ENCODE assay signal across 8 cellular contexts in genomic region chr13:27425918-27426630, GRCh38. TPM values are rescaled to one million over a fixed set of nuclear protein-coding genes. Genes with fewer than 3 reads are reported as not detected.
DNase-seq lines count a peak whose midpoint lies in the region; ATAC-seq and TF ChIP-seq lines count a peak whose summit lies in the region.

No MANE protein-coding gene starts in this region.

- peaks cover 26% of the 10 kb centered on the region for H3K36me3 Mint-ChIP-seq in stimulated activated memory B cell treated with anti-CD40 and anti-IgM and Interleukin-4, amounts not matched to agents 10 μg/mL and 1 μg/mL and 100 μg/mL, for 72 hours

- no peaks in the 10 kb centered on the region for H3K9me3 Mint-ChIP-seq in stimulated activated memory B cell treated with anti-CD40 and anti-IgM and Interleukin-4, amounts not matched to agents 10 μg/mL and 1 μg/mL and 100 μg/mL, for 72 hours

- H3K9ac ChIP-seq in muscle layer of colon (ENCODE audit: low read length), result peak overlapping the region; percentile 66

- TF ChIP-seq CTCF in BJ (IDR thresholded peaks at IDR 0.05; ENCODE audit: insufficient read depth, low read depth, low read length), result peak; percentile 61
- TF ChIP-seq CTCF in epithelial cell of proximal tubule (conservative IDR thresholded peaks at IDR 0.05; ENCODE audit: low read depth, low read length), result peak; percentile 61

- peak overlapping the region; percentile 83 for H3K27ac ChIP-seq in muscle layer of colon (ENCODE audit: low read depth, low read length)

- H3K27me3 Mint-ChIP-seq in stimulated activated memory B cell treated with anti-CD40 and anti-IgM and Interleukin-4, amounts not matched to agents 10 μg/mL and 1 μg/mL and 100 μg/mL, for 72 hours, result no peaks in the 10 kb centered on the region

- H3K4me3 ChIP-seq in BJ (ENCODE audit: low read depth, low read length) (peak overlapping the region; percentile 87), epithelial cell of proximal tubule (ENCODE audit: low read depth, low read length) (peak overlapping the region; percentile 58), muscle layer of colon (ENCODE audit: low read depth in 1 of 2, low read length in 2 of 2) (peak overlapping the region; percentile 75 to 78)

- POLR2A ChIA-PET in BJ (lab: Charles Lee), result interaction anchor here (0.7 kb wide), 1 partner anchor 25 kb away, joined by 3 read pairs; no protein-coding TSS in a partner anchor

- peak overlapping the region; percentile 78 for H3K27ac Mint-ChIP-seq in stimulated activated memory B cell treated with anti-CD40 and anti-IgM and Interleukin-4, amounts not matched to agents 10 μg/mL and 1 μg/mL and 100 μg/mL, for 72 hours

- CTCF ChIA-PET in BJ (lab: Yijun Ruan, JAX), result interaction anchor here (0.5 to 2.2 kb wide), 8 partner anchors 9 to 400 kb away, joined by 3 to 8 read pairs (median 5); no protein-coding TSS in a partner anchor

- peaks cover 35% of the 10 kb centered on the region for H3K4me1 Mint-ChIP-seq in stimulated activated memory B cell treated with anti-CD40 and anti-IgM and Interleukin-4, amounts not matched to agents 10 μg/mL and 1 μg/mL and 100 μg/mL, for 72 hours

- peaks cover 3% of the 10 kb centered on the region for H3K36me3 ChIP-seq in BJ (ENCODE audit: control insufficient read depth, insufficient read depth, low read length)
- H3K36me3 ChIP-seq in muscle layer of colon (ENCODE audit: insufficient read depth, low read length), result peaks cover 28% of the 10 kb centered on the region

- H3K27me3 ChIP-seq in BJ (ENCODE audit: control insufficient read depth, insufficient read depth, low read length) (no peaks in the 10 kb centered on the region), muscle layer of colon (ENCODE audit: control insufficient read depth in 1 of 2, insufficient read depth in 2 of 2, low read length in 2 of 2) (no peaks in the 10 kb centered on the region)

- ATAC-seq in HG03442 (IDR thresholded peaks at IDR 0.05; ENCODE audit: unreplicated experiment), result peak; percentile 61
- peak; percentile 85 for ATAC-seq in stimulated activated memory B cell treated with anti-CD40 and anti-IgM and Interleukin-4, amounts not matched to agents 10 μg/mL and 1 μg/mL and 100 μg/mL, for 72 hours

- DNase-seq in BJ (ENCODE audit: low read depth) (no peak), GM19238 (ENCODE audit: insufficient read length, low spot score) (peak; percentile 41), NOMO-1 treated with DMSO at 0.1 percent for 48 hours (lab: John Stamatoyannopoulos, UW; ENCODE audit: unreplicated experiment) (peak; percentile 99), epithelial cell of proximal tubule (ENCODE audit: low read depth) (no peak)
- peak; percentile 73 for DNase-seq in activated CD8-positive, alpha-beta memory T cell treated with anti-CD3 and anti-CD28 coated beads, Interleukin-2, amount 50 U/mL, for 48 hours

- no peaks in the 10 kb centered on the region for H3K9me3 ChIP-seq in muscle layer of colon (ENCODE audit: low read length)

- peaks cover 36% of the 10 kb centered on the region for H3K4me1 ChIP-seq in muscle layer of colon (ENCODE audit: insufficient read depth, low read length)

- peak overlapping the region; percentile 82 for H3K4me3 Mint-ChIP-seq in stimulated activated memory B cell treated with anti-CD40 and anti-IgM and Interleukin-4, amounts not matched to agents 10 μg/mL and 1 μg/mL and 100 μg/mL, for 72 hours

RNA-seq across cellular contexts. Expression of gene GTF3A, which starts 1.7 kb away (rescaled TPM):
- 42.7 and 60.5 TPM in 2 replicates for polyA plus RNA-seq in BJ (2011; rRNA removed)
- polyA minus RNA-seq in BJ (2011; rRNA and poly(A)+ RNA removed), result 22.4 and 25.3 TPM in 2 replicates
- 160 and 349 TPM in 2 replicates for total RNA-seq in epithelial cell of proximal tubule

RNA-seq across cellular contexts. Expression of gene MTIF3, which starts 24.3 kb away (rescaled TPM):
- 32.7 and 64.0 TPM in 2 replicates for polyA plus RNA-seq in BJ (2011; rRNA removed)
- polyA minus RNA-seq in BJ (2011; rRNA and poly(A)+ RNA removed), result 7.1 and 11.8 TPM in 2 replicates
- 50.0 and 59.0 TPM in 2 replicates for total RNA-seq in epithelial cell of proximal tubule

Comparison
In these comparisons a context has a peak if more than half of its experiments do, and no peak if none do; other contexts are left out.
1. DNase-seq: peak in GM19238 (single experiment), NOMO-1 treated with DMSO at 0.1 percent for 48 hours (single experiment) and activated CD8-positive, alpha-beta memory T cell treated with anti-CD3 and anti-CD28 coated beads, Interleukin-2, amount 50 U/mL, for 48 hours (single experiment); none in BJ (single experiment) and epithelial cell of proximal tubule (single experiment).
2. Peak in every context shown above with its lines, with median percentiles within 50 percentile points of each other: H3K4me3 ChIP-seq.